ENCODE assay signal across 8 cellular contexts in genomic region chr9:128882677-128883590, GRCh38. TPM values are rescaled to one million over a fixed set of nuclear protein-coding genes. Genes with fewer than 3 reads are reported as not detected.
A peak's percentile ranks its signal among the peaks of the same experiment; 100 is the strongest.
DNase-seq lines count a peak whose midpoint lies in the region; ATAC-seq and TF ChIP-seq lines count a peak whose summit lies in the region.

No MANE protein-coding gene starts in this region.

- no peaks in the 10 kb centered on the region for H3K9me3 Mint-ChIP-seq in T-helper 2 cell treated with Interferon-gamma antibody and Interleukin-4, amounts not matched to agents 5 μg/mL and 100 μg/mL, for 36 hours

- no peaks in the 10 kb centered on the region for H3K27me3 Mint-ChIP-seq in T-helper 2 cell treated with Interferon-gamma antibody and Interleukin-4, amounts not matched to agents 5 μg/mL and 100 μg/mL, for 36 hours (ENCODE audit: low read depth)

- intact Hi-C loops in vagina (cut with DNase I) = no loop called here

- H3K4me1 Mint-ChIP-seq in T-helper 2 cell treated with Interferon-gamma antibody and Interleukin-4, amounts not matched to agents 5 μg/mL and 100 μg/mL, for 36 hours (ENCODE audit: low read depth) = peaks cover 38% of the 10 kb centered on the region

- H3K9ac ChIP-seq in NT2/D1 (ENCODE audit: insufficient read length, low read depth) = peak overlapping the region; percentile 96

- no peak for TF ChIP-seq POLR2A in vagina (IDR thresholded peaks at IDR 0.05)

- peaks cover 41% of the 10 kb centered on the region for H3K36me3 Mint-ChIP-seq in T-helper 2 cell treated with Interferon-gamma antibody and Interleukin-4, amounts not matched to agents 5 μg/mL and 100 μg/mL, for 36 hours (ENCODE audit: low read depth)

- peak overlapping the region; percentile 92 for H3K27ac Mint-ChIP-seq in T-helper 2 cell treated with Interferon-gamma antibody and Interleukin-4, amounts not matched to agents 5 μg/mL and 100 μg/mL, for 36 hours

- H3K4me3 ChIP-seq in NT2/D1 (ENCODE audit: insufficient read length, low read depth) (peak overlapping the region; percentile 89), choroid plexus epithelial cell (ENCODE audit: low read depth, low read length) (peak overlapping the region; percentile 87), mononuclear cell (ENCODE audit: low read length) (peak overlapping the region; percentile 88), vagina (peak overlapping the region; percentile 95 to 96)

- TF ChIP-seq CTCF in choroid plexus epithelial cell (conservative IDR thresholded peaks at IDR 0.05; ENCODE audit: low read depth, low read length) = no peak
- no peak for TF ChIP-seq CTCF in vagina (IDR thresholded peaks at IDR 0.05)

- H3K27ac ChIP-seq in vagina = peak overlapping the region; percentile 98

- peaks cover 50% of the 10 kb centered on the region for H3K36me3 ChIP-seq in NT2/D1 (ENCODE audit: insufficient read depth, insufficient read length, low read length)
- peaks cover 0 to 13% of the 10 kb centered on the region in 2 donors for H3K36me3 ChIP-seq in vagina

- DNase-seq in T-helper 2 cell treated with Interferon-gamma antibody and Interleukin-4, amounts not matched to agents 5 μg/mL and 100 μg/mL, for 36 hours (ENCODE audit: low spot score) = no peak
- DNase-seq in T-helper 2 cell (no peak), NT2/D1 (ENCODE audit: low read depth, low spot score) (no peak), choroid plexus epithelial cell (ENCODE audit: low read depth) (no peak), vagina (ENCODE audit: extremely low spot score in 2 of 2) (no peak), NCI-H345 treated with DMSO at 0.1 percent for 48 hours (lab: John Stamatoyannopoulos, UW; ENCODE audit: unreplicated experiment) (no peak)

- H3K9me3 ChIP-seq in NT2/D1 (ENCODE audit: insufficient read depth, low read length) (no peaks in the 10 kb centered on the region), mononuclear cell (ENCODE audit: low read depth, low read length) (no peaks in the 10 kb centered on the region), vagina (no peaks in the 10 kb centered on the region)

- H3K4me1 ChIP-seq in NT2/D1 (ENCODE audit: insufficient read depth, insufficient read length) (peaks cover 28% of the 10 kb centered on the region), mononuclear cell (ENCODE audit: insufficient read depth, low read length) (peaks cover 42% of the 10 kb centered on the region), vagina (peaks cover 73% of the 10 kb centered on the region)

- no peaks in the 10 kb centered on the region for H3K27me3 ChIP-seq in NT2/D1 (ENCODE audit: insufficient read depth, insufficient read length)
- H3K27me3 ChIP-seq in mononuclear cell (ENCODE audit: insufficient read depth, low read length) = no peaks in the 10 kb centered on the region
- no peaks in the 10 kb centered on the region for H3K27me3 ChIP-seq in vagina

- peak overlapping the region; percentile 94 for H3K4me3 Mint-ChIP-seq in T-helper 2 cell treated with Interferon-gamma antibody and Interleukin-4, amounts not matched to agents 5 μg/mL and 100 μg/mL, for 36 hours

- no peak for ATAC-seq in HG02678 (IDR thresholded peaks at IDR 0.05; ENCODE audit: unreplicated experiment)

RNA-seq across cellular contexts. Expression of gene LRRC8A, which starts 1.0 kb away (rescaled TPM):
- total RNA-seq in mononuclear cell (26.4 TPM), vagina (110 TPM)

RNA-seq across cellular contexts. Expression of gene KYAT1, which starts 1.2 kb away (rescaled TPM):
- total RNA-seq in mononuclear cell = 2.0 TPM
- 11.0 TPM for total RNA-seq in vagina

RNA-seq across cellular contexts. Expression of gene PHYHD1, which starts 37.8 kb away (rescaled TPM):
- 0.73 TPM for total RNA-seq in mononuclear cell
- total RNA-seq in vagina = 23.6 TPM

RNA-seq across cellular contexts. Expression of gene SPOUT1, which starts 53.3 kb away (rescaled TPM):
- 8.0 TPM for total RNA-seq in mononuclear cell
- total RNA-seq in vagina = 48.6 TPM

Comparison
In these comparisons a context has a peak if more than half of its experiments do, and no peak if none do; other contexts are left out.
1. RNA of gene PHYHD1, which starts 37.8 kb away (total RNA-seq): 23.6 TPM in vagina (single experiment); 0.73 TPM in mononuclear cell (single experiment); every median in the first group is over 10 times any median in the second.
2. Peak in every context shown above with its lines, with median percentiles within 50 percentile points of each other: H3K4me3 ChIP-seq.